ENCODE assay signal across 8 cellular contexts in the genomic region with DNA sequence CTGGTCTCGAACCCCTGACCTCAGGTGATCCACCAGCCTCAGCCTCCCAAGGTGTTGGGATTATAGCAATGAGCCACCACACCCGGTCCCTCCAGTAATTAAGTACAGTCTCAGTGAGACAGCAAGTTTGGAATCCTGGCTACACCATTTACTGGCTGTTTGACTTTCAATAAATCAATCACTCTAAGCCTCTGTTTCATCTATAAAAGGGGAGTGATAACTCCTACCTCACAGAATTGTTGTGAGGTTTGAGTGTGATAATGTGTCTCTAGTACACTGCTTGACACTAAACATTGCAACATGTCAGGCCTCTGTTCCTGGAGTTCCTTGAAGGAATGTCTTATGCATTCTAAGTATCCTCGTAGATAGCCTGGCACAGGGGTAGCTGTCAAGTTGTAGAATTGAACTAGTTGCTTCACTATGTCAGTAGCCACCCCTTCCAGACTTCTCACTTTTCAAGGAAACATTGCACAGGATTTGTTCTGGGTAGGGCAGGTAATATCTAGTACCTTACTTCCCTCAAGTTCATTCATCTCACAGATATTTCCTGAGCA. TPM values are rescaled to one million over a fixed set of nuclear protein-coding genes. Genes with fewer than 3 reads are reported as not detected.
DNase-seq lines count a peak whose midpoint lies in the region; ATAC-seq and TF ChIP-seq lines count a peak whose summit lies in the region.
"Had no signal": no experiment of that assay in that cellular context is flagged by ENCODE, and none has a peak within 500 bp of the region (broad histone marks: within the 10 kb centered on the region; RNA-seq: fewer than 3 reads in every experiment).

No MANE protein-coding gene starts in this region.

- WGBS in GM23248 (ENCODE audit: low coverage in 1 of 2, low lambda C conversion rate in 2 of 2, missing lambda C conversion rate in 2 of 2), 2 experiments: 56 to 75% methylated on average over 3 of the region's 3 CpGs
- WGBS in smooth muscle cell (ENCODE audit: low lambda C conversion rate): 39% methylated on average over 3 of the region's 3 CpGs

- H3K9ac ChIP-seq in GM23248 (peak overlapping the region; percentile 89), SU-DHL-6 (ENCODE audit: low read length) (peak overlapping the region; percentile 85), smooth muscle cell (ENCODE audit: low read depth) (no peak overlapping the region)

- in situ Hi-C loops in GM23248 (cut with MboI): no loop called here

- H3K4me2 ChIP-seq in GM23248 (ENCODE audit: unreplicated experiment): peak overlapping the region; percentile 81
- peak overlapping the region; percentile 91 for H3K4me2 ChIP-seq in SU-DHL-6 (ENCODE audit: low read depth, low read length, poor library complexity, severe bottlenecking)
- peak overlapping the region; percentile 87 for H3K4me2 ChIP-seq in smooth muscle cell

- no peak for ATAC-seq in GM21423 (IDR thresholded peaks at IDR 0.05; ENCODE audit: unreplicated experiment)

- peak; percentile 16 for DNase-seq in GM23248
- no peak for DNase-seq in fibroblast of mammary gland (ENCODE audit: low read depth)
- DNase-seq in smooth muscle cell (lab: John Stamatoyannopoulos, UW; ENCODE audit: unreplicated experiment): no peak
- no peak for DNase-seq in SW480 (ENCODE audit: low spot score)
- no peak for DNase-seq in NCI-H146 (lab: John Stamatoyannopoulos, UW)
- DNase-seq: KBM-7 had no signal

- H3K27ac ChIP-seq in GM23248 (peak overlapping the region; percentile 91), SU-DHL-6 (ENCODE audit: low read depth, low read length) (peak overlapping the region; percentile 82), smooth muscle cell (ENCODE audit: low read depth) (no peak overlapping the region)

- H3K36me3 ChIP-seq in GM23248 (ENCODE audit: low read depth): no peaks in the 10 kb centered on the region
- H3K36me3 ChIP-seq in SU-DHL-6 (ENCODE audit: low read length): no peaks in the 10 kb centered on the region
- H3K36me3 ChIP-seq in smooth muscle cell (ENCODE audit: low read depth): no peaks in the 10 kb centered on the region

- TF ChIP-seq CTCF in SU-DHL-6 (IDR thresholded peaks at IDR 0.05; ENCODE audit: insufficient read depth, low read length, poor library complexity, severe bottlenecking) (no peak), fibroblast of mammary gland (conservative IDR thresholded peaks at IDR 0.05; ENCODE audit: control insufficient read depth, insufficient read depth, low read depth, low read length) (no peak), smooth muscle cell (IDR thresholded peaks at IDR 0.05; ENCODE audit: borderline replicate concordance, insufficient read depth, poor library complexity, severe bottlenecking) (no peak)

- H3K9me3 ChIP-seq in GM23248 (ENCODE audit: low read depth) (no peaks in the 10 kb centered on the region), SU-DHL-6 (ENCODE audit: insufficient read depth, low read length) (no peaks in the 10 kb centered on the region), smooth muscle cell (replicated peaks; ENCODE audit: low read depth) (no peaks in the 10 kb centered on the region)

- no peaks in the 10 kb centered on the region for H3K9me2 ChIP-seq in GM23248 (ENCODE audit: insufficient read depth)
- H3K9me2 ChIP-seq in SU-DHL-6 (replicated peaks; ENCODE audit: insufficient read depth, low read length): no peaks in the 10 kb centered on the region

- H3K4me3 ChIP-seq in GM23248 (peak overlapping the region; percentile 81), SU-DHL-6 (ENCODE audit: insufficient read depth, low read length, poor library complexity, severe bottlenecking) (peak overlapping the region; percentile 71), fibroblast of mammary gland (ENCODE audit: control insufficient read depth, low read depth, low read length) (peak overlapping the region; percentile 76), smooth muscle cell (peak overlapping the region; percentile 59)

- H4K20me1 ChIP-seq in GM23248 (ENCODE audit: insufficient read depth) (no peaks in the 10 kb centered on the region), SU-DHL-6 (ENCODE audit: low read depth, low read length) (no peaks in the 10 kb centered on the region), smooth muscle cell (ENCODE audit: low read depth) (no peaks in the 10 kb centered on the region)

- H3K79me2 ChIP-seq in GM23248 (ENCODE audit: insufficient read depth) (peaks cover 18% of the 10 kb centered on the region), SU-DHL-6 (ENCODE audit: insufficient read depth, low read length) (peaks cover 13% of the 10 kb centered on the region; the same call in 1 of the 2 replicates), smooth muscle cell (ENCODE audit: low read depth) (no peaks in the 10 kb centered on the region)

- H3K27me3 ChIP-seq in GM23248 (replicated peaks; ENCODE audit: insufficient read depth): no peaks in the 10 kb centered on the region
- no peaks in the 10 kb centered on the region for H3K27me3 ChIP-seq in SU-DHL-6 (ENCODE audit: low read length)
- no peaks in the 10 kb centered on the region for H3K27me3 ChIP-seq in smooth muscle cell (ENCODE audit: low read depth)

- H3F3A ChIP-seq in GM23248 (ENCODE audit: insufficient read depth) (peaks cover 29% of the 10 kb centered on the region), SU-DHL-6 (ENCODE audit: insufficient read depth) (peaks cover 32% of the 10 kb centered on the region), smooth muscle cell (ENCODE audit: low read depth) (peaks cover 12% of the 10 kb centered on the region)

- H3K4me1 ChIP-seq in GM23248 (ENCODE audit: insufficient read depth): peaks cover 20% of the 10 kb centered on the region
- no peaks in the 10 kb centered on the region for H3K4me1 ChIP-seq in smooth muscle cell (ENCODE audit: low read depth)

- H2AFZ ChIP-seq in GM23248 (no peak overlapping the region), SU-DHL-6 (ENCODE audit: low read depth, low read length, severe bottlenecking) (no peak overlapping the region), smooth muscle cell (ENCODE audit: low read depth) (no peak overlapping the region)

RNA-seq across cellular contexts. Expression of gene ENTREP3, which starts 12.4 kb away (rescaled TPM):
- total RNA-seq in GM23248 (2014; rRNA removed; shearing (Covaris generic)): 6.4 and 8.0 TPM in 2 replicates
- 8.0 TPM in 2 replicates for polyA plus RNA-seq in GM23248 (2016; fragmentation: Nextera tagmentation; extraction: Ambion mirVana)
- total RNA-seq in smooth muscle cell: 7.0 and 14.7 TPM in 2 replicates
- polyA plus RNA-seq in smooth muscle cell: 26.5 and 30.9 TPM in 2 replicates

RNA-seq across cellular contexts. Expression of gene SCAMP3, which starts 19.3 kb away (rescaled TPM):
- total RNA-seq in GM23248 (2014; rRNA removed; shearing (Covaris generic)): 53.6 and 80.5 TPM in 2 replicates
- polyA plus RNA-seq in GM23248 (2016; fragmentation: Nextera tagmentation; extraction: Ambion mirVana) (135 and 141 TPM in 2 replicates), smooth muscle cell (118 and 151 TPM in 2 replicates)
- total RNA-seq in smooth muscle cell: 51.4 and 52.1 TPM in 2 replicates

RNA-seq across cellular contexts. Expression of gene CLK2, which starts 30.4 kb away (rescaled TPM):
- total RNA-seq in GM23248 (2014; rRNA removed; shearing (Covaris generic)): 16.8 and 24.0 TPM in 2 replicates
- polyA plus RNA-seq in GM23248 (2016; fragmentation: Nextera tagmentation; extraction: Ambion mirVana) (10.2 and 10.4 TPM in 2 replicates), smooth muscle cell (23.5 and 32.2 TPM in 2 replicates)
- 23.6 and 25.5 TPM in 2 replicates for total RNA-seq in smooth muscle cell

RNA-seq across cellular contexts. Expression of gene HCN3, which starts 34.4 kb away (rescaled TPM):
- total RNA-seq in GM23248 (2014; rRNA removed; shearing (Covaris generic)): 0.76 and 1.4 TPM in 2 replicates
- polyA plus RNA-seq in GM23248 (2016; fragmentation: Nextera tagmentation; extraction: Ambion mirVana) (1.6 and 1.9 TPM in 2 replicates), smooth muscle cell (1.2 and 1.6 TPM in 2 replicates)
- total RNA-seq in smooth muscle cell: 0.49 and 0.72 TPM in 2 replicates

RNA-seq across cellular contexts. Expression of gene MTX1, which starts 34.4 kb away (rescaled TPM):
- 39.6 and 61.4 TPM in 2 replicates for total RNA-seq in GM23248 (2014; rRNA removed; shearing (Covaris generic))
- 69.2 and 78.6 TPM in 2 replicates for polyA plus RNA-seq in GM23248 (2016; fragmentation: Nextera tagmentation; extraction: Ambion mirVana)
- 45.2 and 55.4 TPM in 2 replicates for total RNA-seq in smooth muscle cell
- polyA plus RNA-seq in smooth muscle cell: 98.4 and 109 TPM in 2 replicates
